21 cellular contexts compared by ENCODE assay signal in genomic region chrX:21930986-21931385, GRCh38. TPM values are rescaled to one million over a fixed set of nuclear protein-coding genes. Genes with fewer than 3 reads are reported as not detected.
A peak's percentile ranks its signal among the peaks of the same experiment; 100 is the strongest.
DNase-seq lines count a peak whose midpoint lies in the region; ATAC-seq, FAIRE-seq and TF ChIP-seq lines count a peak whose summit lies in the region.
"Had no signal": no experiment of that assay in that cellular context is flagged by ENCODE, and none has a peak within 500 bp of the region (broad histone marks: within the 10 kb centered on the region; RNA-seq: fewer than 3 reads in every experiment).

No MANE protein-coding gene starts in this region.

- H4K8ac ChIP-seq in IMR-90 (ENCODE audit: low read depth in 2 of 2, low read length in 2 of 2), result no peak overlapping the region

- peak overlapping the region; percentile 48 for H3K27ac Mint-ChIP-seq in activated CD4-positive, alpha-beta T cell treated with anti-CD3 and anti-CD28 coated beads, Interleukin-2, amount 10 ng/mL, durations not matched to agents 24 days and 14 days
- H3K27ac Mint-ChIP-seq in astrocyte (ENCODE audit: unreplicated experiment) (no peak overlapping the region), mesothelial cell of epicardium (peak overlapping the region; percentile 79)

- POLR2A ChIA-PET in IMR-90 (lab: Charles Lee; ENCODE audit: unreplicated experiment), result no interaction called here

- CTCF ChIA-PET in IMR-90 (lab: Yijun Ruan, JAX), result no interaction called here

- dilution Hi-C loops in IMR-90 (cut with HindIII; ENCODE audit: low sequenced_read_pairs, unreplicated experiment), result no loop called here

- no peaks in the 10 kb centered on the region for H3K9me3 ChIP-seq in IMR-90 (ENCODE audit: control insufficient read depth, insufficient read depth, low read length)
- H3K9me3 ChIP-seq in astrocyte (ENCODE audit: insufficient read depth, low read depth, low read length), result no peaks in the 10 kb centered on the region

- 0 out of 3 replicates have a peak overlapping the region, but pooled peaks have one; percentile 53 for H2BK15ac ChIP-seq in IMR-90 (ENCODE audit: low read depth, low read length)

- intact Hi-C loops in activated CD4-positive, alpha-beta T cell treated with anti-CD3 and anti-CD28 coated beads, Interleukin-2, amount 10 ng/mL, durations not matched to agents 24 days and 14 days (cut with micrococcal nuclease), result loop anchor here (2.0 kb wide), 1 partner anchor 90 kb away; no protein-coding TSS in a partner anchor
- intact Hi-C loops in IMR-90 (cut with micrococcal nuclease), result no loop called here

- H2AK5ac ChIP-seq in IMR-90 (ENCODE audit: low read depth, low read length), result no peak overlapping the region

- H3K27me3 Mint-ChIP-seq in activated CD4-positive, alpha-beta T cell treated with anti-CD3 and anti-CD28 coated beads, Interleukin-2, amount 10 ng/mL, durations not matched to agents 24 days and 14 days, result no peaks in the 10 kb centered on the region
- H3K27me3 Mint-ChIP-seq in astrocyte (ENCODE audit: low read depth, unreplicated experiment) (no peaks in the 10 kb centered on the region), mesothelial cell of epicardium (ENCODE audit: low read depth) (no peaks in the 10 kb centered on the region)

- H2BK120ac ChIP-seq in IMR-90 (ENCODE audit: low read depth, low read length), result peak overlapping the region; percentile 85

- H4K20me1 ChIP-seq in IMR-90 (ENCODE audit: insufficient read depth, low read length) (no peaks in the 10 kb centered on the region), astrocyte (ENCODE audit: insufficient read depth, low read length) (no peaks in the 10 kb centered on the region)

- TF ChIP-seq POLR2A in IMR-90 (IDR thresholded peaks at IDR 0.05; ENCODE audit: low read depth, low read length), result no peak

- H3K36me3 Mint-ChIP-seq in activated CD4-positive, alpha-beta T cell treated with anti-CD3 and anti-CD28 coated beads, Interleukin-2, amount 10 ng/mL, durations not matched to agents 24 days and 14 days (ENCODE audit: low read depth), result peaks cover 5% of the 10 kb centered on the region
- H3K36me3 Mint-ChIP-seq in astrocyte (ENCODE audit: low read depth, unreplicated experiment) (no peaks in the 10 kb centered on the region), mesothelial cell of epicardium (no peaks in the 10 kb centered on the region)

- TF ChIP-seq CTCF in IMR-90 (conservative IDR thresholded peaks at IDR 0.05; ENCODE audit: low read depth, low read length) (no peak), astrocyte (IDR thresholded peaks at IDR 0.05; ENCODE audit: insufficient read depth, low read depth, low read length) (no peak), mesothelial cell of epicardium (IDR thresholded peaks at IDR 0.05; ENCODE audit: unreplicated experiment) (no peak)

- TF ChIP-seq RAD21 in IMR-90 (IDR thresholded peaks at IDR 0.05; ENCODE audit: low read length), result no peak

- FAIRE-seq in astrocyte (lab: Jason Lieb, UNC), result peak; percentile 98
- FAIRE-seq in HTR-8/SVneo (lab: Jason Lieb, UNC), result no peak
- FAIRE-seq: A204.1, GM12878, GM18507 had no signal

- DNase-seq in activated CD4-positive, alpha-beta T cell treated with anti-CD3 and anti-CD28 coated beads, Interleukin-2, amount 10 ng/mL, durations not matched to agents 24 days and 14 days, result no peak
- DNase-seq in activated CD4-positive, alpha-beta T cell treated with anti-CD3 and anti-CD28 coated beads for 4 hours, result no peak
- DNase-seq in IMR-90 (no peak), astrocyte (ENCODE audit: low read depth) (no peak), mesothelial cell of epicardium (ENCODE audit: low spot score in 2 of 2, unreplicated experiment in 2 of 2) (no peak), HTR-8/SVneo (ENCODE audit: insufficient read length, low spot score) (no peak)
- DNase-seq: DMS 273 treated with DMSO at 0.1 percent for 48 hours, GDM1, GM23248, HCEC 1CT, NCI-H1436, NCI-H2029 treated with DMSO at 0.1 percent for 48 hours, NCI-H2171 treated with DMSO at 0.1 percent for 48 hours, NCI-H774 had no signal

- H3K9me3 Mint-ChIP-seq in activated CD4-positive, alpha-beta T cell treated with anti-CD3 and anti-CD28 coated beads, Interleukin-2, amount 10 ng/mL, durations not matched to agents 24 days and 14 days, result peaks cover 7% of the 10 kb centered on the region
- H3K9me3 Mint-ChIP-seq in astrocyte (ENCODE audit: unreplicated experiment) (no peaks in the 10 kb centered on the region), mesothelial cell of epicardium (peaks cover 8% of the 10 kb centered on the region)

- H4K91ac ChIP-seq in IMR-90 (ENCODE audit: insufficient read depth, low read depth, low read length), result no peak overlapping the region

- H3K9ac ChIP-seq in IMR-90 (ENCODE audit: low read depth, low read length) (no peak overlapping the region), astrocyte (ENCODE audit: low read length) (no peak overlapping the region)
- H3K9ac ChIP-seq: GM23248, KMS-11 had no signal

- no peak overlapping the region for H3K27ac ChIP-seq in IMR-90 (ENCODE audit: insufficient read depth, low read length)
- no peak overlapping the region for H3K27ac ChIP-seq in astrocyte (ENCODE audit: low read depth, low read length)
- H3K27ac ChIP-seq: C4-2B, KMS-11, RWPE1 had no signal

- no peak overlapping the region for H3K4ac ChIP-seq in IMR-90 (ENCODE audit: low read depth, low read length)

- H3K4me3 ChIP-seq in IMR-90 (ENCODE audit: insufficient read depth, low read depth, low read length) (no peak overlapping the region), astrocyte (ENCODE audit: insufficient read depth, low read depth, low read length) (no peak overlapping the region)
- H3K4me3 ChIP-seq: GM12878, GM23248 had no signal

- H3K4me3 Mint-ChIP-seq in activated CD4-positive, alpha-beta T cell treated with anti-CD3 and anti-CD28 coated beads, Interleukin-2, amount 10 ng/mL, durations not matched to agents 24 days and 14 days, result no peak overlapping the region
- peak overlapping the region; percentile 16 for H3K4me3 Mint-ChIP-seq in astrocyte (ENCODE audit: unreplicated experiment)
- no peak overlapping the region for H3K4me3 Mint-ChIP-seq in mesothelial cell of epicardium

- in situ Hi-C loops in IMR-90 (cut with MboI; ENCODE audit: low sequenced_read_pairs), result no loop called here

- H3K36me3 ChIP-seq in IMR-90 (ENCODE audit: control insufficient read depth, insufficient read depth, low read length) (no peaks in the 10 kb centered on the region), astrocyte (ENCODE audit: insufficient read depth, low read length) (no peaks in the 10 kb centered on the region)

- no peak overlapping the region for H3K14ac ChIP-seq in IMR-90 (replicated peaks; ENCODE audit: low read depth, low read length)

- H3K79me2 ChIP-seq in astrocyte (ENCODE audit: insufficient read depth, low read length), result no peaks in the 10 kb centered on the region

- H3K9me1 ChIP-seq in IMR-90 (ENCODE audit: insufficient read depth, low read length), result peaks cover 6% of the 10 kb centered on the region

- H3K4me1 ChIP-seq in IMR-90 (ENCODE audit: control insufficient read depth, insufficient read depth, low read length) (peaks cover 10% of the 10 kb centered on the region), astrocyte (ENCODE audit: insufficient read depth, low read length) (peaks cover 6% of the 10 kb centered on the region)

- H3K4me2 ChIP-seq in IMR-90 (ENCODE audit: low read depth, low read length) (no peak overlapping the region), astrocyte (ENCODE audit: low read length) (no peak overlapping the region)
- H3K4me2 ChIP-seq: KMS-11 had no signal

- H2BK20ac ChIP-seq in IMR-90 (ENCODE audit: low read depth, low read length), result peak overlapping the region; percentile 54; the same call in 1 of the 2 replicates

- H3K56ac ChIP-seq in IMR-90 (ENCODE audit: extremely low read depth, insufficient read depth, low read length), result no peak overlapping the region

- WGBS in IMR-90 (ENCODE audit: extremely low coverage in 2 of 2, insufficient read length in 1 of 2), 2 experiments, result no CpG with 5 or more reads among the region's 1 CpG

- peak overlapping the region; percentile 72 for H2BK5ac ChIP-seq in IMR-90 (ENCODE audit: low read depth, low read length, poor library complexity, severe bottlenecking)

- H3K23ac ChIP-seq in IMR-90 (ENCODE audit: low read depth, low read length), result no peak overlapping the region

- peak overlapping the region; percentile 50; the same call in 1 of the 2 replicates for H3K18ac ChIP-seq in IMR-90 (ENCODE audit: low read depth, low read length)

- no peak overlapping the region for H2AK9ac ChIP-seq in IMR-90 (replicated peaks; ENCODE audit: low read depth, low read length, poor library complexity)

- no peak overlapping the region for H4K5ac ChIP-seq in IMR-90 (ENCODE audit: low read depth, low read length)

- H3K27me3 ChIP-seq in IMR-90 (ENCODE audit: control insufficient read depth, insufficient read depth, low read length) (no peaks in the 10 kb centered on the region), astrocyte (ENCODE audit: insufficient read depth, low read length) (no peaks in the 10 kb centered on the region)

- H3K79me1 ChIP-seq in IMR-90 (ENCODE audit: low read depth in 1 of 2, low read length in 2 of 2), result peaks cover 0 to 14% of the 10 kb centered on the region in 2 experiments; a peak in 1 of 4 replicates

- no peak for ATAC-seq in IMR-90 (ENCODE audit: low read depth)
- ATAC-seq in GM18867 (IDR thresholded peaks at IDR 0.05; ENCODE audit: unreplicated experiment), result no peak

- no TSS peak for BruUV-seq in IMR-90 (replicated peaks; lab: Mats Ljungman, UMichigan)

- H2AFZ ChIP-seq in IMR-90 (replicated peaks; ENCODE audit: low read length, poor library complexity) (no peak overlapping the region), astrocyte (ENCODE audit: low read depth, low read length) (no peak overlapping the region)
- H2AFZ ChIP-seq: GM23248 had no signal

- peaks cover 35% of the 10 kb centered on the region for H3K4me1 Mint-ChIP-seq in activated CD4-positive, alpha-beta T cell treated with anti-CD3 and anti-CD28 coated beads, Interleukin-2, amount 10 ng/mL, durations not matched to agents 24 days and 14 days
- H3K4me1 Mint-ChIP-seq in astrocyte (ENCODE audit: low read depth, unreplicated experiment) (peaks cover 24% of the 10 kb centered on the region), mesothelial cell of epicardium (peaks cover 25% of the 10 kb centered on the region)

TF ChIP-seq in IMR-90, 13 proteins besides CTCF, POLR2A, EP300 and RAD21 (continues in another document):
- no peak for TF ChIP-seq RFX5 (IDR thresholded peaks at IDR 0.05; ENCODE audit: low read depth, low read length)
- TF ChIP-seq NFE2L2 (IDR thresholded peaks at IDR 0.05; ENCODE audit: low read depth, low read length), result no peak
- no peak for TF ChIP-seq BHLHE40 (IDR thresholded peaks at IDR 0.05; ENCODE audit: low read depth, low read length)
- no peak for TF ChIP-seq MAZ (IDR thresholded peaks at IDR 0.05; ENCODE audit: borderline replicate concordance, low read depth, low read length)

RNA-seq across cellular contexts. Expression of gene SMS, which starts 9.5 kb away (rescaled TPM):
- total RNA-seq in activated CD4-positive, alpha-beta T cell treated with anti-CD3 and anti-CD28 coated beads, Interleukin-2, amount 10 ng/mL, durations not matched to agents 24 days and 14 days, result 161 and 162 TPM in 2 replicates
- 230 and 439 TPM in 2 replicates for total RNA-seq in IMR-90 (2012; rRNA removed)
- 166 and 176 TPM in 2 replicates for polyA plus RNA-seq in IMR-90 (2012; rRNA removed)
- 56.3 and 74.3 TPM in 2 replicates for polyA plus RNA-seq in IMR-90 (2012; cell fraction: cytosol; rRNA removed)
- 27.7 and 59.3 TPM in 2 replicates for polyA plus RNA-seq in IMR-90 (2012; cell fraction: nucleus; rRNA removed; ENCODE audit: low replicate concordance)
- total RNA-seq in astrocyte, result 134 and 187 TPM in 2 replicates
- 172 to 176 TPM (median 174 TPM) in 3 replicates for total RNA-seq in mesothelial cell of epicardium
